Comparison of ENCODE assay signal across 14 cellular contexts in the genomic region with DNA sequence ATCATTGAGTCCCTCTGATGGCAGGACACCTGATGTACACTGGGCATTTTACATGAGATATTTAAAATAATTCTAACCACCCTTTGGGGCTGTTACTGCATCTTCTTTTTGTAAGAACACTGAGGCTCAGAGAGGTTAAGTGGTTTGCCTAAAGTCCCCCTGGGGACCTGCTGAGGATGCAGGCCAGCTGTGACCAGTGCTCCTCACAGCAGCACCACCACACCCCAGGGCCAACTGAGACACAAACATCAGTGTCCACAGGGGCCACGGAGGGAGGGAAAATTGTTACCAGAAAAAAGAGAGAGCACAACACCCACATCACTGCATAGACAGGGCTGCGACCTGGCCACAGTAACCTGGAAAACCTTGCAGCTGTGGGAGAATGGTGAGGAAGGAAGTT.
"Had no signal": no experiment of that assay in that cellular context is flagged by ENCODE, and none has a peak within 500 bp of the region (broad histone marks: within the 10 kb centered on the region; RNA-seq: fewer than 3 reads in every experiment).

No MANE protein-coding gene starts in this region.

- H3K9me3 Mint-ChIP-seq: activated naive CD8-positive, alpha-beta T cell treated with anti-CD3 and anti-CD28 coated beads, Interleukin-2, amount 10 ng/mL, durations not matched to agents 7 days and 5 days; natural killer cell treated with Interleukin-12 subunit alpha and Interleukin-12 subunit beta and Interleukin-15 and Interleukin-18, amount 100 ng/mL, for 72 hours; T-helper 2 cell treated with Interferon-gamma antibody and Interleukin-4, amounts not matched to agents 5 μg/mL and 100 μg/mL, for 36 hours had no signal

- H3K4me3 Mint-ChIP-seq: activated CD4-positive, alpha-beta T cell treated with anti-CD3 and anti-CD28 coated beads, Interleukin-2, amount 10 ng/mL, durations not matched to agents 7 days and 5 days; activated naive CD8-positive, alpha-beta T cell treated with anti-CD3 and anti-CD28 coated beads, Interleukin-2, amount 10 ng/mL, durations not matched to agents 7 days and 5 days; natural killer cell treated with Interleukin-12 subunit alpha and Interleukin-12 subunit beta and Interleukin-15 and Interleukin-18, amount 100 ng/mL, for 72 hours; T-helper 2 cell treated with Interferon-gamma antibody and Interleukin-4, amounts not matched to agents 5 μg/mL and 100 μg/mL, for 36 hours had no signal

- FAIRE-seq: islet of Langerhans had no signal

- H3K9me3 ChIP-seq: gastrocnemius medialis, psoas muscle, right lobe of liver, stomach, thoracic aorta, uterus had no signal

- H3K4me1 Mint-ChIP-seq: activated naive CD8-positive, alpha-beta T cell treated with anti-CD3 and anti-CD28 coated beads, Interleukin-2, amount 10 ng/mL, durations not matched to agents 7 days and 5 days had no signal

- DNase-seq: activated CD4-positive, alpha-beta T cell treated with anti-CD3 and anti-CD28 coated beads, Interleukin-2, amount 10 ng/mL, durations not matched to agents 7 days and 5 days; activated naive CD4-positive, alpha-beta T cell; activated naive CD8-positive, alpha-beta T cell treated with anti-CD3 and anti-CD28 coated beads, Interleukin-2, amount 10 ng/mL, durations not matched to agents 7 days and 5 days; anterior cingulate cortex; gastrocnemius medialis; right lobe of liver; stimulated activated CD4-positive, alpha-beta T cell treated with anti-CD3 and anti-CD28 coated beads, Interleukin-1b, Interleukin-23, amount 100 ng/mL, for 48 hours; stomach; uterus had no signal

- H3K36me3 ChIP-seq: gastrocnemius medialis, right lobe of liver, stomach, thoracic aorta, uterus had no signal

- H3K27ac ChIP-seq: psoas muscle, right lobe of liver had no signal

- H3K27ac Mint-ChIP-seq: activated CD4-positive, alpha-beta T cell treated with anti-CD3 and anti-CD28 coated beads, Interleukin-2, amount 10 ng/mL, durations not matched to agents 7 days and 5 days; activated naive CD8-positive, alpha-beta T cell treated with anti-CD3 and anti-CD28 coated beads, Interleukin-2, amount 10 ng/mL, durations not matched to agents 7 days and 5 days; T-helper 2 cell treated with Interferon-gamma antibody and Interleukin-4, amounts not matched to agents 5 μg/mL and 100 μg/mL, for 36 hours had no signal

- H3K4me3 ChIP-seq: gastrocnemius medialis, psoas muscle, right lobe of liver, stomach, thoracic aorta, uterus had no signal

- H3K4me1 ChIP-seq: psoas muscle, right lobe of liver, uterus had no signal

- ATAC-seq: gastrocnemius medialis; natural killer cell treated with Interleukin-12 subunit alpha and Interleukin-12 subunit beta and Interleukin-15 and Interleukin-18, amount 100 ng/mL, for 72 hours; psoas muscle had no signal

- H3K36me3 Mint-ChIP-seq: activated naive CD8-positive, alpha-beta T cell treated with anti-CD3 and anti-CD28 coated beads, Interleukin-2, amount 10 ng/mL, durations not matched to agents 7 days and 5 days had no signal

- H3K27me3 ChIP-seq: right lobe of liver, stomach, uterus had no signal
